In genomic region chr3:159814161-159814560, GRCh38 we compare ENCODE assay signal across 14 cellular contexts. TPM values are rescaled to one million over a fixed set of nuclear protein-coding genes. Genes with fewer than 3 reads are reported as not detected.
DNase-seq lines count a peak whose midpoint lies in the region; ATAC-seq and TF ChIP-seq lines count a peak whose summit lies in the region.
"Had no signal": no experiment of that assay in that cellular context is flagged by ENCODE, and none has a peak within 500 bp of the region (broad histone marks: within the 10 kb centered on the region; RNA-seq: fewer than 3 reads in every experiment).

No MANE protein-coding gene starts in this region.

- intact Hi-C loops in stomach (cut with DNase I; ENCODE audit: low total_unique reads) = no loop called here

- H3K27me3 ChIP-seq in RWPE2 (ENCODE audit: insufficient read depth, poor library complexity, severe bottlenecking) (no peaks in the 10 kb centered on the region), stomach (no peaks in the 10 kb centered on the region)
- H3K27me3 ChIP-seq: esophagus muscularis mucosa, uterus had no signal

- ATAC-seq in RWPE2 (ENCODE audit: low read depth) (peak; percentile 100), HG03045 (IDR thresholded peaks at IDR 0.05; ENCODE audit: unreplicated experiment) (no peak)
- ATAC-seq: activated CD4-positive, CD25-positive, alpha-beta regulatory T cell treated with anti-CD3 and anti-CD28 coated beads, Interleukin-2, amount 50 U/mL, for 24 hours had no signal

- no peak for TF ChIP-seq EP300 in stomach (IDR thresholded peaks at IDR 0.05)

- H3K4me1 ChIP-seq in RWPE2 (ENCODE audit: insufficient read depth, poor library complexity, severe bottlenecking) = peaks cover 19% of the 10 kb centered on the region
- peaks cover 0 to 38% (median 19%) of the 10 kb centered on the region in 4 donors for H3K4me1 ChIP-seq in stomach
- H3K4me1 ChIP-seq: uterus had no signal

- TF ChIP-seq CTCF in RWPE2 (IDR thresholded peaks at IDR 0.05; ENCODE audit: poor library complexity, severe bottlenecking) (no peak), stomach (IDR thresholded peaks at IDR 0.05) (no peak)

- peak; percentile 82 for DNase-seq in COR-L47 (lab: John Stamatoyannopoulos, UW)
- peak; percentile 18 for DNase-seq in HK-2 (ENCODE audit: unreplicated experiment)
- peak; percentile 61 for DNase-seq in RWPE2 (ENCODE audit: low spot score)
- peak; percentile 87 for DNase-seq in islet precursor cell
- no peak for DNase-seq in hepatic stellate cell (ENCODE audit: low spot score)
- no peak for DNase-seq in stomach
- no peak for DNase-seq in NOMO-1 (lab: John Stamatoyannopoulos, UW; ENCODE audit: unreplicated experiment in 2 of 2)
- DNase-seq: activated naive CD8-positive, alpha-beta T cell treated with anti-CD3 and anti-CD28 coated beads for 36 hours; CD4-positive, alpha-beta memory T cell; NCI-H2171; uterus had no signal

- no peaks in the 10 kb centered on the region for H3K9me3 ChIP-seq in RWPE2 (ENCODE audit: severe bottlenecking)
- H3K9me3 ChIP-seq in stomach = no peaks in the 10 kb centered on the region
- H3K9me3 ChIP-seq: esophagus muscularis mucosa, uterus had no signal

- TF ChIP-seq POLR2A in stomach (IDR thresholded peaks at IDR 0.05) = no peak

- H3K27ac ChIP-seq in RWPE2 (ENCODE audit: poor library complexity, severe bottlenecking) (peak overlapping the region; percentile 63), stomach (no peak overlapping the region)
- H3K27ac ChIP-seq: uterus had no signal

- WGBS in stomach, 5 donors = 32 to 46% (median 44%) methylated on average over 5 of the region's 5 CpGs

- H3K4me3 ChIP-seq in RWPE2 (ENCODE audit: severe bottlenecking) = no peak overlapping the region
- H3K4me3 ChIP-seq in stomach = no peak overlapping the region
- H3K4me3 ChIP-seq: esophagus muscularis mucosa, uterus had no signal

- 0 out of 2 replicates have a peak, but pooled peaks cover 4% of the 10 kb centered on the region for H3K36me3 ChIP-seq in RWPE2 (ENCODE audit: low read depth)
- H3K36me3 ChIP-seq in stomach = no peaks in the 10 kb centered on the region
- H3K36me3 ChIP-seq: esophagus muscularis mucosa, uterus had no signal

RNA-seq across cellular contexts. Expression of gene SCHIP1, which starts 25.5 kb away (rescaled TPM):
- 10 to 100 TPM in 2 of 5 donors, 1 to 10 TPM in 1, not detected in 2; 7.1 to 21.0 (median 18.7) TPM for total RNA-seq in stomach
- 1 to 10 TPM; 1.2 to 8.9 (median 1.7) TPM for polyA plus RNA-seq in stomach
- total RNA-seq: activated naive CD8-positive, alpha-beta T cell treated with anti-CD3 and anti-CD28 coated beads for 36 hours; CD4-positive, alpha-beta memory T cell had no signal
- polyA plus RNA-seq: CD4-positive, alpha-beta memory T cell had no signal

Comparison
In these comparisons a context has a peak if more than half of its experiments do, and no peak if none do; other contexts are left out.
1. DNase-seq: peak in COR-L47 (single experiment), HK-2 (single experiment), RWPE2 (single experiment) and islet precursor cell (single experiment); none in hepatic stellate cell (single experiment), stomach (single experiment) and NOMO-1 (0 of 2).